Comparison of ENCODE assay signal across 10 cellular contexts in the genomic region with DNA sequence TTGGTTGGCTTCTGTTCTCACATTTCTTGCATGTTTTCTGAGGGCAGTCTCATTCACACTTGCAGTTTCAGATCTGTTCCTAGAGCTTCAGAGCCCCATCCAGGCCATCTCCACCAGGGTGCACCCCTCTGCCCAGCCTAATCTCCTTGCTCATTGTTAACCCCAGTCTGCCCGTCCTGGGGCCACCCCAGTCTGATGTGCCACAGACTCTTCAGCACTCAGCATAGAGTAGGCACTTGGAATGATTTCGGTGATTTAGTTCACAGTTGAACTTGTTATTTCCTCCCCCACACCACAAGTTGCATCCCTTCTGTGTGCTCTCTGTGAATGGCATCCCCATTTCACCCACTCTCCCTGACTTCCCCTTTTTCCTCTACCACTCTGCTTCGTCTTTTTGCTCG. TPM values are rescaled to one million over a fixed set of nuclear protein-coding genes. Genes with fewer than 3 reads are reported as not detected.
DNase-seq lines count a peak whose midpoint lies in the region; ATAC-seq, FAIRE-seq and TF ChIP-seq lines count a peak whose summit lies in the region.
"Had no signal": no experiment of that assay in that cellular context is flagged by ENCODE, and none has a peak within 500 bp of the region (broad histone marks: within the 10 kb centered on the region; RNA-seq: fewer than 3 reads in every experiment).

No MANE protein-coding gene starts in this region.

- no peaks in the 10 kb centered on the region for H3K27me3 ChIP-seq in BE2C
- no peaks in the 10 kb centered on the region for H3K27me3 ChIP-seq in effector memory CD4-positive, alpha-beta T cell (replicated peaks; ENCODE audit: control insufficient read depth, insufficient read depth, low read length, poor library complexity, severe bottlenecking)

- peak; percentile 2 for TF ChIP-seq CTCF in GM12865 (IDR thresholded peaks at IDR 0.05; ENCODE audit: insufficient read depth, low read depth, low read length, missing control alignments)
- no peak for TF ChIP-seq CTCF in BE2C (IDR thresholded peaks at IDR 0.05; ENCODE audit: low read depth, low read length)

- no peaks in the 10 kb centered on the region for H3K9me3 ChIP-seq in BE2C
- H3K9me3 ChIP-seq in effector memory CD4-positive, alpha-beta T cell (ENCODE audit: control insufficient read depth, low read length): no peaks in the 10 kb centered on the region

- DNase-seq in GM12865 (ENCODE audit: low read depth) (peak; percentile 58), BE2C (no peak), Right ventricle myocardium superior (no peak), HTR-8/SVneo (ENCODE audit: insufficient read length, low spot score) (no peak)
- DNase-seq in central memory CD8-positive, alpha-beta T cell (ENCODE audit: low spot score in 2 of 2): no peak
- DNase-seq in effector memory CD4-positive, alpha-beta T cell: no peak
- DNase-seq: amygdala, EL had no signal

- H3K4me3 ChIP-seq in GM12865 (ENCODE audit: low read depth, low read length): no peak overlapping the region
- no peak overlapping the region for H3K4me3 ChIP-seq in BE2C (ENCODE audit: low read depth, low read length)
- H3K4me3 ChIP-seq in effector memory CD4-positive, alpha-beta T cell (ENCODE audit: insufficient read depth, low read depth, low read length, poor library complexity, severe bottlenecking): no peak overlapping the region

- ATAC-seq in GM21390 (IDR thresholded peaks at IDR 0.05; ENCODE audit: unreplicated experiment) (peak; percentile 88), HG03432 (IDR thresholded peaks at IDR 0.05; ENCODE audit: unreplicated experiment) (peak; percentile 82), Right ventricle myocardium superior (ENCODE audit: poor library complexity) (no peak)
- peak; percentile 28 for ATAC-seq in central memory CD8-positive, alpha-beta T cell (replicated peaks; ENCODE audit: extremely low read depth, poor library complexity, severe bottlenecking)

- peaks cover 3% of the 10 kb centered on the region for H3K36me3 Mint-ChIP-seq in central memory CD8-positive, alpha-beta T cell (ENCODE audit: insufficient read depth)

- H3K36me3 ChIP-seq in BE2C: peaks cover 4% of the 10 kb centered on the region; the same call in 1 of the 2 replicates
- H3K36me3 ChIP-seq in effector memory CD4-positive, alpha-beta T cell (ENCODE audit: control insufficient read depth, insufficient read depth, low read length): no peaks in the 10 kb centered on the region

- H3K27me3 Mint-ChIP-seq in central memory CD8-positive, alpha-beta T cell: no peaks in the 10 kb centered on the region

- H3K27ac ChIP-seq in effector memory CD4-positive, alpha-beta T cell (ENCODE audit: insufficient read depth, low read length, poor library complexity, severe bottlenecking): no peak overlapping the region

- H3K9me3 Mint-ChIP-seq in central memory CD8-positive, alpha-beta T cell: no peaks in the 10 kb centered on the region

- no peak overlapping the region for H3K4me3 Mint-ChIP-seq in central memory CD8-positive, alpha-beta T cell

- intact Hi-C loops in Right ventricle myocardium superior (cut with DNase I): no loop called here

- peaks cover 11% of the 10 kb centered on the region for H3K4me1 ChIP-seq in BE2C
- H3K4me1 ChIP-seq in effector memory CD4-positive, alpha-beta T cell (ENCODE audit: control insufficient read depth, insufficient read depth, low read length, poor library complexity, severe bottlenecking): no peaks in the 10 kb centered on the region

- H3K27ac Mint-ChIP-seq in central memory CD8-positive, alpha-beta T cell (ENCODE audit: low read depth): no peak overlapping the region

- FAIRE-seq in HTR-8/SVneo (lab: Jason Lieb, UNC): no peak

- H3K4me1 Mint-ChIP-seq in central memory CD8-positive, alpha-beta T cell: peaks cover 24% of the 10 kb centered on the region

RNA-seq across cellular contexts. Expression of a gene that starts 41.3 kb away (rescaled TPM):
- polyA plus RNA-seq in BE2C (2012; ENCODE audit: insufficient read depth, insufficient read length, low read depth): 46.2 TPM
- total RNA-seq in Right ventricle myocardium superior: 46.6 TPM
